Comparison of ENCODE assay signal across 1 cellular context in genomic region chr2:205235434-205235833, GRCh38.
TF ChIP-seq lines count a peak whose summit lies in the region.

No MANE protein-coding gene starts in this region.

TF ChIP-seq in HepG2, 621 proteins besides CTCF, POLR2A, EP300 and RAD21:
- TF ChIP-seq, protein P1, sequence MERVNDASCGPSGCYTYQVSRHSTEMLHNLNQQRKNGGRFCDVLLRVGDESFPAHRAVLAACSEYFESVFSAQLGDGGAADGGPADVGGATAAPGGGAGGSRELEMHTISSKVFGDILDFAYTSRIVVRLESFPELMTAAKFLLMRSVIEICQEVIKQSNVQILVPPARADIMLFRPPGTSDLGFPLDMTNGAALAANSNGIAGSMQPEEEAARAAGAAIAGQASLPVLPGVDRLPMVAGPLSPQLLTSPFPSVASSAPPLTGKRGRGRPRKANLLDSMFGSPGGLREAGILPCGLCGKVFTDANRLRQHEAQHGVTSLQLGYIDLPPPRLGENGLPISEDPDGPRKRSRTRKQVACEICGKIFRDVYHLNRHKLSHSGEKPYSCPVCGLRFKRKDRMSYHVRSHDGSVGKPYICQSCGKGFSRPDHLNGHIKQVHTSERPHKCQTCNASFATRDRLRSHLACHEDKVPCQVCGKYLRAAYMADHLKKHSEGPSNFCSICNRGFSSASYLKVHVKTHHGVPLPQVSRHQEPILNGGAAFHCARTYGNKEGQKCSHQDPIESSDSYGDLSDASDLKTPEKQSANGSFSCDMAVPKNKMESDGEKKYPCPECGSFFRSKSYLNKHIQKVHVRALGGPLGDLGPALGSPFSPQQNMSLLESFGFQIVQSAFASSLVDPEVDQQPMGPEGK (CRISPR knock-in tag; IDR thresholded peaks at IDR 0.05): no peak
- TF ChIP-seq ZNF3 (CRISPR knock-in tag; IDR thresholded peaks at IDR 0.05) (no peak), FOSL2 (CRISPR knock-in tag; IDR thresholded peaks at IDR 0.05) (peak; percentile 64; the same call in 1 of the 2 replicates), DR1 (CRISPR knock-in tag; IDR thresholded peaks at IDR 0.05) (no peak), THAP7 (CRISPR knock-in tag; IDR thresholded peaks at IDR 0.05) (no peak), ZBTB3 (CRISPR knock-in tag; IDR thresholded peaks at IDR 0.05; ENCODE audit: borderline replicate concordance, low read depth) (no peak), HOXA5 (CRISPR knock-in tag; IDR thresholded peaks at IDR 0.05) (no peak), NFATC3 (CRISPR knock-in tag; IDR thresholded peaks at IDR 0.05) (no peak), JUN (CRISPR knock-in tag; IDR thresholded peaks at IDR 0.05) (no peak), CENPX (CRISPR knock-in tag; IDR thresholded peaks at IDR 0.05) (no peak), ZNF562 (CRISPR knock-in tag; IDR thresholded peaks at IDR 0.05; ENCODE audit: borderline replicate concordance) (no peak), FOXP1 (IDR thresholded peaks at IDR 0.05) (no peak), FOXP1 (CRISPR knock-in tag; IDR thresholded peaks at IDR 0.05) (no peak), MTA3 (CRISPR knock-in tag; IDR thresholded peaks at IDR 0.05) (no peak), ADNP (CRISPR knock-in tag; IDR thresholded peaks at IDR 0.05) (no peak), ISL2 (CRISPR knock-in tag; IDR thresholded peaks at IDR 0.05) (no peak), XRCC5 (optimal IDR thresholded peaks at IDR 0.05; ENCODE audit: low read length) (no peak), NCOR1 (IDR thresholded peaks at IDR 0.05; ENCODE audit: borderline replicate concordance, low read length) (no peak), CEBPG (CRISPR knock-in tag; IDR thresholded peaks at IDR 0.05) (peak; percentile 36; the same call in 1 of the 2 replicates), PRDM15 (CRISPR knock-in tag; IDR thresholded peaks at IDR 0.05) (no peak), CEBPB (IDR thresholded peaks at IDR 0.05; ENCODE audit: borderline replicate concordance, low read depth, low read length) (peak; percentile 79)
- TF ChIP-seq, protein P2, sequence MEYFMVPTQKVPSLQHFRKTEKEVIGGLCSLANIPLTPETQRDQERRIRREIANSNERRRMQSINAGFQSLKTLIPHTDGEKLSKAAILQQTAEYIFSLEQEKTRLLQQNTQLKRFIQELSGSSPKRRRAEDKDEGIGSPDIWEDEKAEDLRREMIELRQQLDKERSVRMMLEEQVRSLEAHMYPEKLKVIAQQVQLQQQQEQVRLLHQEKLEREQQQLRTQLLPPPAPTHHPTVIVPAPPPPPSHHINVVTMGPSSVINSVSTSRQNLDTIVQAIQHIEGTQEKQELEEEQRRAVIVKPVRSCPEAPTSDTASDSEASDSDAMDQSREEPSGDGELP (IDR thresholded peaks at IDR 0.05; ENCODE audit: borderline replicate concordance, low read depth): no peak
- TF ChIP-seq, protein P3, sequence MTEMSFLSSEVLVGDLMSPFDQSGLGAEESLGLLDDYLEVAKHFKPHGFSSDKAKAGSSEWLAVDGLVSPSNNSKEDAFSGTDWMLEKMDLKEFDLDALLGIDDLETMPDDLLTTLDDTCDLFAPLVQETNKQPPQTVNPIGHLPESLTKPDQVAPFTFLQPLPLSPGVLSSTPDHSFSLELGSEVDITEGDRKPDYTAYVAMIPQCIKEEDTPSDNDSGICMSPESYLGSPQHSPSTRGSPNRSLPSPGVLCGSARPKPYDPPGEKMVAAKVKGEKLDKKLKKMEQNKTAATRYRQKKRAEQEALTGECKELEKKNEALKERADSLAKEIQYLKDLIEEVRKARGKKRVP (CRISPR knock-in tag; IDR thresholded peaks at IDR 0.05): peak in 1 of 2 experiments; percentile 96; a peak in 2 of 4 replicates
- TF ChIP-seq, protein P4, sequence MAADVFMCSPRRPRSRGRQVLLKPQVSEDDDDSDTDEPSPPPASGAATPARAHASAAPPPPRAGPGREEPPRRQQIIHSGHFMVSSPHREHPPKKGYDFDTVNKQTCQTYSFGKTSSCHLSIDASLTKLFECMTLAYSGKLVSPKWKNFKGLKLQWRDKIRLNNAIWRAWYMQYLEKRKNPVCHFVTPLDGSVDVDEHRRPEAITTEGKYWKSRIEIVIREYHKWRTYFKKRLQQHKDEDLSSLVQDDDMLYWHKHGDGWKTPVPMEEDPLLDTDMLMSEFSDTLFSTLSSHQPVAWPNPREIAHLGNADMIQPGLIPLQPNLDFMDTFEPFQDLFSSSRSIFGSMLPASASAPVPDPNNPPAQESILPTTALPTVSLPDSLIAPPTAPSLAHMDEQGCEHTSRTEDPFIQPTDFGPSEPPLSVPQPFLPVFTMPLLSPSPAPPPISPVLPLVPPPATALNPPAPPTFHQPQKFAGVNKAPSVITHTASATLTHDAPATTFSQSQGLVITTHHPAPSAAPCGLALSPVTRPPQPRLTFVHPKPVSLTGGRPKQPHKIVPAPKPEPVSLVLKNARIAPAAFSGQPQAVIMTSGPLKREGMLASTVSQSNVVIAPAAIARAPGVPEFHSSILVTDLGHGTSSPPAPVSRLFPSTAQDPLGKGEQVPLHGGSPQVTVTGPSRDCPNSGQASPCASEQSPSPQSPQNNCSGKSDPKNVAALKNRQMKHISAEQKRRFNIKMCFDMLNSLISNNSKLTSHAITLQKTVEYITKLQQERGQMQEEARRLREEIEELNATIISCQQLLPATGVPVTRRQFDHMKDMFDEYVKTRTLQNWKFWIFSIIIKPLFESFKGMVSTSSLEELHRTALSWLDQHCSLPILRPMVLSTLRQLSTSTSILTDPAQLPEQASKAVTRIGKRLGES (CRISPR knock-in tag; IDR thresholded peaks at IDR 0.05; ENCODE audit: borderline replicate concordance): no peak
- TF ChIP-seq, protein P5, sequence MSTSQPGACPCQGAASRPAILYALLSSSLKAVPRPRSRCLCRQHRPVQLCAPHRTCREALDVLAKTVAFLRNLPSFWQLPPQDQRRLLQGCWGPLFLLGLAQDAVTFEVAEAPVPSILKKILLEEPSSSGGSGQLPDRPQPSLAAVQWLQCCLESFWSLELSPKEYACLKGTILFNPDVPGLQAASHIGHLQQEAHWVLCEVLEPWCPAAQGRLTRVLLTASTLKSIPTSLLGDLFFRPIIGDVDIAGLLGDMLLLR (CRISPR knock-in tag; IDR thresholded peaks at IDR 0.05): no peak
- TF ChIP-seq, protein P6, sequence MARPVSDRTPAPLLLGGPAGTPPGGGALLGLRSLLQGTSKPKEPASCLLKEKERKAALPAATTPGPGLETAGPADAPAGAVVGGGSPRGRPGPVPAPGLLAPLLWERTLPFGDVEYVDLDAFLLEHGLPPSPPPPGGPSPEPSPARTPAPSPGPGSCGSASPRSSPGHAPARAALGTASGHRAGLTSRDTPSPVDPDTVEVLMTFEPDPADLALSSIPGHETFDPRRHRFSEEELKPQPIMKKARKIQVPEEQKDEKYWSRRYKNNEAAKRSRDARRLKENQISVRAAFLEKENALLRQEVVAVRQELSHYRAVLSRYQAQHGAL (CRISPR knock-in tag; IDR thresholded peaks at IDR 0.05; ENCODE audit: not compliant biosample characterization): no peak
